In the genomic region with DNA sequence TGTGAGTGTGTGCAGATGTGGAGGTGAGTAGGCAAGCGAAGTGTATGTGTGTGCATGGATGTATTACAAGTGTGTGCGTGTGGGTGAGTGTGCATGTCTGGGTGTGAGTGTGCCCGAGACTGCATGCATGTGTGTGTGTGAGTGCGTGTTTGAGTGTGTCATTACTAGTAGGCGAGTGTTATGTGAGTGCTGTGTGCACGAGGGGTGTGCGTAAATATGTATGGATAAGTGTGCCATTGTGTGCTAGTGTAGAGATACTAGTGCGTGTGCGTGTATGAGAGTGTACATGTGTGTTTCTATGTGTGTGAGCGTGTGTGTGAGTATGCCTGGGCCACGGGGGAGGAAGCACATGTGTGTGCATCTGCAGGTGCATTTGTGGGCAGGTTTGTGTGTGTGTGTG, we compare ENCODE assay signal across 3 cellular contexts.
TF ChIP-seq lines count a peak whose summit lies in the region.

No MANE protein-coding gene starts in this region.

TF ChIP-seq in K562, 482 proteins besides CTCF, POLR2A, EP300 and RAD21:
- TF ChIP-seq, protein P1, sequence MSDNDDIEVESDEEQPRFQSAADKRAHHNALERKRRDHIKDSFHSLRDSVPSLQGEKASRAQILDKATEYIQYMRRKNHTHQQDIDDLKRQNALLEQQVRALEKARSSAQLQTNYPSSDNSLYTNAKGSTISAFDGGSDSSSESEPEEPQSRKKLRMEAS (CRISPR knock-in tag; IDR thresholded peaks at IDR 0.05): peak; percentile 20; the same call in 1 of the 2 replicates
- 0 out of 2 replicates have a peak, but pooled peaks have one; percentile 18 for TF ChIP-seq ELF4 (CRISPR knock-in tag; IDR thresholded peaks at IDR 0.05)
- TF ChIP-seq, protein P2, sequence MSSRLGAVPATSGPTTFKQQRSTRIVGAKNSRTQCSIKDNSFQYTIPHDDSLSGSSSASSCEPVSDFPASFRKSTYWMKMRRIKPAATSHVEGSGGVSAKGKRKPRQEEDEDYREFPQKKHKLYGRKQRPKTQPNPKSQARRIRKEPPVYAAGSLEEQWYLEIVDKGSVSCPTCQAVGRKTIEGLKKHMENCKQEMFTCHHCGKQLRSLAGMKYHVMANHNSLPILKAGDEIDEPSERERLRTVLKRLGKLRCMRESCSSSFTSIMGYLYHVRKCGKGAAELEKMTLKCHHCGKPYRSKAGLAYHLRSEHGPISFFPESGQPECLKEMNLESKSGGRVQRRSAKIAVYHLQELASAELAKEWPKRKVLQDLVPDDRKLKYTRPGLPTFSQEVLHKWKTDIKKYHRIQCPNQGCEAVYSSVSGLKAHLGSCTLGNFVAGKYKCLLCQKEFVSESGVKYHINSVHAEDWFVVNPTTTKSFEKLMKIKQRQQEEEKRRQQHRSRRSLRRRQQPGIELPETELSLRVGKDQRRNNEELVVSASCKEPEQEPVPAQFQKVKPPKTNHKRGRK (tag; IDR thresholded peaks at IDR 0.05): no peak
- TF ChIP-seq KLF1 (tag; IDR thresholded peaks at IDR 0.05): no peak
- TF ChIP-seq ZNF41 (CRISPR knock-in tag; conservative IDR thresholded peaks at IDR 0.05): no peak

TF ChIP-seq in neural cell, 6 proteins besides CTCF, POLR2A, EP300 and RAD21:
- no peak for TF ChIP-seq EZH2 (IDR thresholded peaks at IDR 0.05; ENCODE audit: borderline replicate concordance, insufficient read depth, low read length, poor library complexity, severe bottlenecking)
- TF ChIP-seq POLR2AphosphoS5 (IDR thresholded peaks at IDR 0.05): peak; percentile 30
TF ChIP-seq in neural cell: peak in this region for 1.

TF ChIP-seq in WTC11, 78 proteins besides CTCF, POLR2A, EP300 and RAD21:
- no peak for TF ChIP-seq TP53 (CRISPR knock-in tag; IDR thresholded peaks at IDR 0.05)
- no peak for TF ChIP-seq ZNF532 (CRISPR knock-in tag; IDR thresholded peaks at IDR 0.05; ENCODE audit: borderline replicate concordance)
- no peak for TF ChIP-seq CREM (CRISPR knock-in tag; IDR thresholded peaks at IDR 0.05)
- no peak for TF ChIP-seq CREB1 (CRISPR knock-in tag; IDR thresholded peaks at IDR 0.05)
- no peak for TF ChIP-seq AFF4 (CRISPR knock-in tag; IDR thresholded peaks at IDR 0.05; ENCODE audit: borderline replicate concordance)
- TF ChIP-seq TCF7 (CRISPR knock-in tag; IDR thresholded peaks at IDR 0.05; ENCODE audit: low read depth): no peak
- no peak for TF ChIP-seq IRF1 (CRISPR knock-in tag; IDR thresholded peaks at IDR 0.05)
- TF ChIP-seq SOX15 (CRISPR knock-in tag; IDR thresholded peaks at IDR 0.05): no peak
- TF ChIP-seq, protein P3, sequence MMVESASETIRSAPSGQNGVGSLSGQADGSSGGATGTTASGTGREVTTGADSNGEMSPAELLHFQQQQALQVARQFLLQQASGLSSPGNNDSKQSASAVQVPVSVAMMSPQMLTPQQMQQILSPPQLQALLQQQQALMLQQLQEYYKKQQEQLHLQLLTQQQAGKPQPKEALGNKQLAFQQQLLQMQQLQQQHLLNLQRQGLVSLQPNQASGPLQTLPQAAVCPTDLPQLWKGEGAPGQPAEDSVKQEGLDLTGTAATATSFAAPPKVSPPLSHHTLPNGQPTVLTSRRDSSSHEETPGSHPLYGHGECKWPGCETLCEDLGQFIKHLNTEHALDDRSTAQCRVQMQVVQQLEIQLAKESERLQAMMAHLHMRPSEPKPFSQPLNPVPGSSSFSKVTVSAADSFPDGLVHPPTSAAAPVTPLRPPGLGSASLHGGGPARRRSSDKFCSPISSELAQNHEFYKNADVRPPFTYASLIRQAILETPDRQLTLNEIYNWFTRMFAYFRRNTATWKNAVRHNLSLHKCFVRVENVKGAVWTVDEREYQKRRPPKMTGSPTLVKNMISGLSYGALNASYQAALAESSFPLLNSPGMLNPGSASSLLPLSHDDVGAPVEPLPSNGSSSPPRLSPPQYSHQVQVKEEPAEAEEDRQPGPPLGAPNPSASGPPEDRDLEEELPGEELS (CRISPR knock-in tag; IDR thresholded peaks at IDR 0.05): no peak
- TF ChIP-seq, protein P4, sequence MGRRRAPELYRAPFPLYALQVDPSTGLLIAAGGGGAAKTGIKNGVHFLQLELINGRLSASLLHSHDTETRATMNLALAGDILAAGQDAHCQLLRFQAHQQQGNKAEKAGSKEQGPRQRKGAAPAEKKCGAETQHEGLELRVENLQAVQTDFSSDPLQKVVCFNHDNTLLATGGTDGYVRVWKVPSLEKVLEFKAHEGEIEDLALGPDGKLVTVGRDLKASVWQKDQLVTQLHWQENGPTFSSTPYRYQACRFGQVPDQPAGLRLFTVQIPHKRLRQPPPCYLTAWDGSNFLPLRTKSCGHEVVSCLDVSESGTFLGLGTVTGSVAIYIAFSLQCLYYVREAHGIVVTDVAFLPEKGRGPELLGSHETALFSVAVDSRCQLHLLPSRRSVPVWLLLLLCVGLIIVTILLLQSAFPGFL (CRISPR knock-in tag; IDR thresholded peaks at IDR 0.05; ENCODE audit: borderline replicate concordance): no peak
- TF ChIP-seq NR1H2 (CRISPR knock-in tag; IDR thresholded peaks at IDR 0.05): no peak
- TF ChIP-seq TEAD1 (CRISPR knock-in tag; IDR thresholded peaks at IDR 0.05): no peak
- no peak for TF ChIP-seq USF1 (CRISPR knock-in tag; IDR thresholded peaks at IDR 0.05)
- TF ChIP-seq, protein P5, sequence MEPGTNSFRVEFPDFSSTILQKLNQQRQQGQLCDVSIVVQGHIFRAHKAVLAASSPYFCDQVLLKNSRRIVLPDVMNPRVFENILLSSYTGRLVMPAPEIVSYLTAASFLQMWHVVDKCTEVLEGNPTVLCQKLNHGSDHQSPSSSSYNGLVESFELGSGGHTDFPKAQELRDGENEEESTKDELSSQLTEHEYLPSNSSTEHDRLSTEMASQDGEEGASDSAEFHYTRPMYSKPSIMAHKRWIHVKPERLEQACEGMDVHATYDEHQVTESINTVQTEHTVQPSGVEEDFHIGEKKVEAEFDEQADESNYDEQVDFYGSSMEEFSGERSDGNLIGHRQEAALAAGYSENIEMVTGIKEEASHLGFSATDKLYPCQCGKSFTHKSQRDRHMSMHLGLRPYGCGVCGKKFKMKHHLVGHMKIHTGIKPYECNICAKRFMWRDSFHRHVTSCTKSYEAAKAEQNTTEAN (CRISPR knock-in tag; IDR thresholded peaks at IDR 0.05): no peak
- TF ChIP-seq MXD4 (CRISPR knock-in tag; IDR thresholded peaks at IDR 0.05; ENCODE audit: borderline replicate concordance): no peak
- no peak for TF ChIP-seq NFE2L1 (CRISPR knock-in tag; IDR thresholded peaks at IDR 0.05)
- no peak for TF ChIP-seq ZNF416 (CRISPR knock-in tag; IDR thresholded peaks at IDR 0.05)
- TF ChIP-seq ZNF423 (CRISPR knock-in tag; IDR thresholded peaks at IDR 0.05): no peak
- no peak for TF ChIP-seq ZBTB21 (CRISPR knock-in tag; IDR thresholded peaks at IDR 0.05; ENCODE audit: borderline replicate concordance)
- no peak for TF ChIP-seq GABPB1 (CRISPR knock-in tag; IDR thresholded peaks at IDR 0.05)
